14 cellular contexts compared by ENCODE assay signal in genomic region chrX:69216911-69217310, GRCh38. TPM values are rescaled to one million over a fixed set of nuclear protein-coding genes. Genes with fewer than 3 reads are reported as not detected.
DNase-seq lines count a peak whose midpoint lies in the region; ATAC-seq and TF ChIP-seq lines count a peak whose summit lies in the region.
"Had no signal": no experiment of that assay in that cellular context is flagged by ENCODE, and none has a peak within 500 bp of the region (broad histone marks: within the 10 kb centered on the region; RNA-seq: fewer than 3 reads in every experiment).

No MANE protein-coding gene starts in this region.

- no peak overlapping the region for H3K4me2 ChIP-seq in IMR-90 (ENCODE audit: low read depth, low read length)
- H3K4me2 ChIP-seq: BLaER1 had no signal

- no peak overlapping the region for H3K4me3 Mint-ChIP-seq in chondrocyte (ENCODE audit: unreplicated experiment)
- no peak overlapping the region for H3K4me3 Mint-ChIP-seq in stimulated activated naive B cell treated with anti-CD40 and anti-IgM and Interleukin-4, amounts not matched to agents 10 μg/mL and 1 μg/mL and 100 μg/mL, for 72 hours
- H3K4me3 Mint-ChIP-seq: CD8-positive, alpha-beta memory T cell had no signal

- intact Hi-C loops in IMR-90 (cut with micrococcal nuclease) = no loop called here

- ATAC-seq in IMR-90 (ENCODE audit: low read depth) (no peak), HG02970 (IDR thresholded peaks at IDR 0.05; ENCODE audit: low FRiP score, unreplicated experiment) (no peak), esophagus mucosa (no peak)
- ATAC-seq in stimulated activated naive B cell treated with anti-CD40 and anti-IgM and Interleukin-4, amounts not matched to agents 10 μg/mL and 1 μg/mL and 100 μg/mL, for 72 hours (replicated peaks) = no peak

- no peak overlapping the region for H2AFZ ChIP-seq in IMR-90 (replicated peaks; ENCODE audit: low read length, poor library complexity)

- H3K27me3 Mint-ChIP-seq in chondrocyte (ENCODE audit: low read depth) = no peaks in the 10 kb centered on the region
- H3K27me3 Mint-ChIP-seq in stimulated activated naive B cell treated with anti-CD40 and anti-IgM and Interleukin-4, amounts not matched to agents 10 μg/mL and 1 μg/mL and 100 μg/mL, for 72 hours = peaks cover 4 to 14% of the 10 kb centered on the region in 2 donors

- H3K4ac ChIP-seq in IMR-90 (ENCODE audit: low read depth, low read length) = no peak overlapping the region

- no peak for TF ChIP-seq RAD21 in IMR-90 (IDR thresholded peaks at IDR 0.05; ENCODE audit: low read length)

- H3K4me1 ChIP-seq in IMR-90 (ENCODE audit: control insufficient read depth, insufficient read depth, low read length) (peaks cover under 1% of the 10 kb centered on the region; the same call in 1 of the 2 replicates), muscle layer of colon (ENCODE audit: insufficient read depth, low read length) (peaks cover 17% of the 10 kb centered on the region), subcutaneous abdominal adipose tissue (ENCODE audit: control insufficient read depth in 5 of 5, insufficient read depth in 5 of 5, low read length in 5 of 5) (peaks cover 0 to 19% (median 5%) of the 10 kb centered on the region in 5 donors)

- H2BK20ac ChIP-seq in IMR-90 (ENCODE audit: low read depth, low read length) = no peak overlapping the region

- no peak overlapping the region for H3K9ac ChIP-seq in IMR-90 (ENCODE audit: low read depth, low read length)
- H3K9ac ChIP-seq in muscle layer of colon (ENCODE audit: low read length) = no peak overlapping the region
- no peak overlapping the region for H3K9ac ChIP-seq in subcutaneous abdominal adipose tissue (ENCODE audit: low read length in 5 of 5)
- H3K9ac ChIP-seq: BLaER1 had no signal

- H3K9me3 Mint-ChIP-seq in chondrocyte (ENCODE audit: low read depth) = no peaks in the 10 kb centered on the region
- H3K9me3 Mint-ChIP-seq in stimulated activated naive B cell treated with anti-CD40 and anti-IgM and Interleukin-4, amounts not matched to agents 10 μg/mL and 1 μg/mL and 100 μg/mL, for 72 hours = no peaks in the 10 kb centered on the region
- H3K9me3 Mint-ChIP-seq: CD8-positive, alpha-beta memory T cell had no signal

- no peak overlapping the region for H4K91ac ChIP-seq in IMR-90 (ENCODE audit: insufficient read depth, low read depth, low read length)

- H2BK5ac ChIP-seq in IMR-90 (ENCODE audit: low read depth, low read length, poor library complexity, severe bottlenecking) = no peak overlapping the region

- H3K56ac ChIP-seq in IMR-90 (ENCODE audit: extremely low read depth, insufficient read depth, low read length) = no peak overlapping the region

- H2AK5ac ChIP-seq in IMR-90 (ENCODE audit: low read depth, low read length) = no peak overlapping the region

- dilution Hi-C loops in IMR-90 (cut with HindIII; ENCODE audit: low sequenced_read_pairs, unreplicated experiment) = no loop called here

- H4K20me1 ChIP-seq in IMR-90 (ENCODE audit: insufficient read depth, low read length) = no peaks in the 10 kb centered on the region; the same call in 1 of the 2 replicates

- H3K4me1 Mint-ChIP-seq in chondrocyte (ENCODE audit: low read depth) = no peaks in the 10 kb centered on the region
- no peaks in the 10 kb centered on the region for H3K4me1 Mint-ChIP-seq in stimulated activated naive B cell treated with anti-CD40 and anti-IgM and Interleukin-4, amounts not matched to agents 10 μg/mL and 1 μg/mL and 100 μg/mL, for 72 hours

- H3K27ac ChIP-seq in IMR-90 (ENCODE audit: insufficient read depth, low read length) (no peak overlapping the region), muscle layer of colon (ENCODE audit: low read depth, low read length) (peak overlapping the region; percentile 45), subcutaneous abdominal adipose tissue (ENCODE audit: low read depth, low read length) (peak overlapping the region; percentile 37)
- H3K27ac ChIP-seq: BLaER1 had no signal

- H2AK9ac ChIP-seq in IMR-90 (replicated peaks; ENCODE audit: low read depth, low read length, poor library complexity) = no peak overlapping the region

- H3K79me1 ChIP-seq in IMR-90 (ENCODE audit: low read depth in 1 of 2, low read length in 2 of 2) = no peaks in the 10 kb centered on the region

- H3K4me3 ChIP-seq in IMR-90 (ENCODE audit: insufficient read depth, low read depth, low read length) (no peak overlapping the region), muscle layer of colon (ENCODE audit: low read depth in 1 of 2, low read length in 2 of 2) (no peak overlapping the region), subcutaneous abdominal adipose tissue (ENCODE audit: low read depth in 1 of 5, low read length in 5 of 5) (no peak overlapping the region)
- H3K4me3 ChIP-seq: BLaER1 had no signal

- H3K27me3 ChIP-seq in IMR-90 (ENCODE audit: control insufficient read depth, insufficient read depth, low read length) (peaks cover 44% of the 10 kb centered on the region), muscle layer of colon (ENCODE audit: control insufficient read depth in 1 of 2, insufficient read depth in 2 of 2, low read length in 2 of 2) (peaks cover under 1 to 27% of the 10 kb centered on the region in 2 donors), subcutaneous abdominal adipose tissue (ENCODE audit: control insufficient read depth in 5 of 5, insufficient read depth in 4 of 5, low read length in 5 of 5) (peaks cover 0 to 40% (median 13%) of the 10 kb centered on the region in 5 donors)

- H3K9me3 ChIP-seq in IMR-90 (ENCODE audit: control insufficient read depth, insufficient read depth, low read length) (no peaks in the 10 kb centered on the region), muscle layer of colon (ENCODE audit: low read length) (no peaks in the 10 kb centered on the region), subcutaneous abdominal adipose tissue (ENCODE audit: control insufficient read depth in 5 of 5, low read length in 5 of 5) (no peaks in the 10 kb centered on the region)
- H3K9me3 ChIP-seq: BLaER1 had no signal

- H4K8ac ChIP-seq in IMR-90 (ENCODE audit: low read depth in 2 of 2, low read length in 2 of 2) = no peak overlapping the region

- H3K14ac ChIP-seq in IMR-90 (replicated peaks; ENCODE audit: low read depth, low read length) = no peak overlapping the region

- DNase-seq in IMR-90 = peak; percentile 5
- DNase-seq in chondrocyte (ENCODE audit: low spot score) = peak; percentile 52
- no peak for DNase-seq in stimulated activated naive B cell treated with anti-CD40 and anti-IgM and Interleukin-4, amounts not matched to agents 10 μg/mL and 1 μg/mL and 100 μg/mL, for 72 hours
- DNase-seq: CD8-positive, alpha-beta memory T cell; KBM-7; NCI-H1105; NCI-H187; NCI-H774; SHP77 had no signal

- H3K36me3 Mint-ChIP-seq in chondrocyte (ENCODE audit: low read depth) = no peaks in the 10 kb centered on the region
- H3K36me3 Mint-ChIP-seq in stimulated activated naive B cell treated with anti-CD40 and anti-IgM and Interleukin-4, amounts not matched to agents 10 μg/mL and 1 μg/mL and 100 μg/mL, for 72 hours = no peaks in the 10 kb centered on the region
- H3K36me3 Mint-ChIP-seq: CD8-positive, alpha-beta memory T cell had no signal

- BruUV-seq in IMR-90 (replicated peaks; lab: Mats Ljungman, UMichigan) = no TSS peak

- no peaks in the 10 kb centered on the region for H3K36me3 ChIP-seq in IMR-90 (ENCODE audit: control insufficient read depth, insufficient read depth, low read length)
- H3K36me3 ChIP-seq in muscle layer of colon (ENCODE audit: insufficient read depth, low read length) = no peaks in the 10 kb centered on the region
- H3K36me3 ChIP-seq in subcutaneous abdominal adipose tissue (ENCODE audit: control insufficient read depth in 5 of 5, insufficient read depth in 5 of 5, low read length in 5 of 5) = no peaks in the 10 kb centered on the region
- H3K36me3 ChIP-seq: BLaER1 had no signal

- no peak overlapping the region for H2BK15ac ChIP-seq in IMR-90 (ENCODE audit: low read depth, low read length)

- no peak overlapping the region for H4K5ac ChIP-seq in IMR-90 (ENCODE audit: low read depth, low read length)

- H3K23ac ChIP-seq in IMR-90 (ENCODE audit: low read depth, low read length) = no peak overlapping the region

- CTCF ChIA-PET in IMR-90 (lab: Yijun Ruan, JAX) = interaction anchor here (0.6 kb wide), 1 partner anchor 484 kb away, joined by 3 read pairs; no protein-coding TSS in a partner anchor

- in situ Hi-C loops in IMR-90 (cut with MboI; ENCODE audit: low sequenced_read_pairs) = loop anchor here (5.0 kb wide), 1 partner anchor 390 kb away; the partner anchor contains the start of gene EFNB1

- no peak overlapping the region for H3K18ac ChIP-seq in IMR-90 (ENCODE audit: low read depth, low read length)

- no peak for TF ChIP-seq POLR2A in IMR-90 (IDR thresholded peaks at IDR 0.05; ENCODE audit: low read depth, low read length)

- WGBS in IMR-90 (ENCODE audit: extremely low coverage in 2 of 2, insufficient read length in 1 of 2), 2 experiments = 25% methylated on average over 3 of the region's 5 CpGs; no CpG with 5 or more reads in 1 of the 2 experiments

- H2BK120ac ChIP-seq in IMR-90 (ENCODE audit: low read depth, low read length) = no peak overlapping the region

- no peaks in the 10 kb centered on the region for H3K9me1 ChIP-seq in IMR-90 (ENCODE audit: insufficient read depth, low read length)

- POLR2A ChIA-PET in IMR-90 (lab: Charles Lee; ENCODE audit: unreplicated experiment) = no interaction called here

- no peak for TF ChIP-seq CTCF in IMR-90 (conservative IDR thresholded peaks at IDR 0.05; ENCODE audit: low read depth, low read length)
- no peak for TF ChIP-seq CTCF in chondrocyte (IDR thresholded peaks at IDR 0.05)

- H3K27ac Mint-ChIP-seq in chondrocyte (ENCODE audit: unreplicated experiment) = no peak overlapping the region
- H3K27ac Mint-ChIP-seq in stimulated activated naive B cell treated with anti-CD40 and anti-IgM and Interleukin-4, amounts not matched to agents 10 μg/mL and 1 μg/mL and 100 μg/mL, for 72 hours = no peak overlapping the region
- H3K27ac Mint-ChIP-seq: CD8-positive, alpha-beta memory T cell had no signal

TF ChIP-seq in IMR-90, 13 proteins besides CTCF, POLR2A, EP300 and RAD21 (continues in another document):
- no peak for TF ChIP-seq MAFK (IDR thresholded peaks at IDR 0.05; ENCODE audit: low read depth, low read length)
- TF ChIP-seq CEBPB (IDR thresholded peaks at IDR 0.05; ENCODE audit: low read depth, low read length) = no peak
- no peak for TF ChIP-seq FOS (IDR thresholded peaks at IDR 0.05; ENCODE audit: low read depth, low read length)
- no peak for TF ChIP-seq NFE2L2 (IDR thresholded peaks at IDR 0.05; ENCODE audit: low read depth, low read length)
- no peak for TF ChIP-seq BHLHE40 (IDR thresholded peaks at IDR 0.05; ENCODE audit: low read depth, low read length)
- no peak for TF ChIP-seq RCOR1 (IDR thresholded peaks at IDR 0.05; ENCODE audit: insufficient replicate concordance, low read length)

RNA-seq across cellular contexts. Expression of gene PJA1, which starts 51.7 kb away (rescaled TPM):
- total RNA-seq in IMR-90 (2012; rRNA removed) = 24.4 and 26.7 TPM in 2 replicates
- 13.6 and 15.1 TPM in 2 replicates for polyA plus RNA-seq in IMR-90 (2012; rRNA removed)
- polyA plus RNA-seq in IMR-90 (2012; cell fraction: cytosol; rRNA removed) = 10.4 and 10.6 TPM in 2 replicates
- polyA plus RNA-seq in IMR-90 (2012; cell fraction: nucleus; rRNA removed; ENCODE audit: low replicate concordance) = 5.0 and 9.7 TPM in 2 replicates
- 20.7 to 34.8 TPM (median 30.1 TPM) in 3 replicates for total RNA-seq in chondrocyte
- total RNA-seq in esophagus mucosa = 10.6 TPM
